8 cellular contexts compared by ENCODE assay signal in genomic region chr11:126480410-126481302, GRCh38.
A peak's percentile ranks its signal among the peaks of the same experiment; 100 is the strongest.
DNase-seq lines count a peak whose midpoint lies in the region; ATAC-seq and TF ChIP-seq lines count a peak whose summit lies in the region.

No MANE protein-coding gene starts in this region.

- ATAC-seq in gastroesophageal sphincter, result peak; percentile 94

- H3K36me3 ChIP-seq in gastroesophageal sphincter, result no peaks in the 10 kb centered on the region

- H3K27ac ChIP-seq in gastroesophageal sphincter, result peak overlapping the region; percentile 14 to 79 (median 74)

- H3K9me3 ChIP-seq in gastroesophageal sphincter, result no peaks in the 10 kb centered on the region

- H3K4me1 ChIP-seq in gastroesophageal sphincter, result peaks cover 0 to 10% (median 0%) of the 10 kb centered on the region in 3 donors

- no peak for TF ChIP-seq POLR2A in gastroesophageal sphincter (IDR thresholded peaks at IDR 0.05)

- DNase-seq in Daoy (ENCODE audit: low read depth) (peak; percentile 84), H4 (ENCODE audit: low spot score) (peak; percentile 89), M059J (ENCODE audit: low read depth) (peak; percentile 85), SIG-M5 (lab: John Stamatoyannopoulos, UW) (peak; percentile 25), occipital lobe (lab: John Stamatoyannopoulos, UW) (peak; percentile 74), superior temporal gyrus (ENCODE audit: extremely low spot score) (peak; percentile 96)
- DNase-seq in activated naive CD4-positive, alpha-beta T cell (lab: John Stamatoyannopoulos, UW), result peak in 3 of 4 experiments; percentile 25 to 46 (median 25)

- WGBS in gastroesophageal sphincter (ENCODE audit: low coverage in 1 of 2), 2 donors, result 15 to 20% methylated on average over 5 to 7 of the region's 19 CpGs

- no peak for TF ChIP-seq EP300 in gastroesophageal sphincter (IDR thresholded peaks at IDR 0.05)

- no peaks in the 10 kb centered on the region for H3K27me3 ChIP-seq in gastroesophageal sphincter

- no peak overlapping the region for H3K4me3 ChIP-seq in gastroesophageal sphincter

- peak in 3 of 4 experiments; percentile 92 to 96 (median 95) for TF ChIP-seq CTCF in gastroesophageal sphincter (IDR thresholded peaks at IDR 0.05)

Comparison
In these comparisons a context has a peak if more than half of its experiments do, and no peak if none do; other contexts are left out.
1. DNase-seq: peak in every context shown above with its lines; median percentile 96 in superior temporal gyrus; 89 in H4; 85 in M059J; 84 in Daoy; 74 in occipital lobe; 25 in SIG-M5; 25 in activated naive CD4-positive, alpha-beta T cell.